1 cellular context compared by ENCODE assay signal in genomic region chr20:23624307-23624706, GRCh38.
TF ChIP-seq lines count a peak whose summit lies in the region.

No MANE protein-coding gene starts in this region.

TF ChIP-seq in HepG2, 621 proteins besides CTCF, POLR2A, EP300 and RAD21:
- TF ChIP-seq ZNF30 (CRISPR knock-in tag; IDR thresholded peaks at IDR 0.05) (no peak), SMYD3 (CRISPR knock-in tag; IDR thresholded peaks at IDR 0.05) (no peak), NR2F1 (CRISPR knock-in tag; IDR thresholded peaks at IDR 0.05) (no peak), CHD2 (IDR thresholded peaks at IDR 0.05; ENCODE audit: low read depth, low read length) (no peak)
- TF ChIP-seq, protein P1, sequence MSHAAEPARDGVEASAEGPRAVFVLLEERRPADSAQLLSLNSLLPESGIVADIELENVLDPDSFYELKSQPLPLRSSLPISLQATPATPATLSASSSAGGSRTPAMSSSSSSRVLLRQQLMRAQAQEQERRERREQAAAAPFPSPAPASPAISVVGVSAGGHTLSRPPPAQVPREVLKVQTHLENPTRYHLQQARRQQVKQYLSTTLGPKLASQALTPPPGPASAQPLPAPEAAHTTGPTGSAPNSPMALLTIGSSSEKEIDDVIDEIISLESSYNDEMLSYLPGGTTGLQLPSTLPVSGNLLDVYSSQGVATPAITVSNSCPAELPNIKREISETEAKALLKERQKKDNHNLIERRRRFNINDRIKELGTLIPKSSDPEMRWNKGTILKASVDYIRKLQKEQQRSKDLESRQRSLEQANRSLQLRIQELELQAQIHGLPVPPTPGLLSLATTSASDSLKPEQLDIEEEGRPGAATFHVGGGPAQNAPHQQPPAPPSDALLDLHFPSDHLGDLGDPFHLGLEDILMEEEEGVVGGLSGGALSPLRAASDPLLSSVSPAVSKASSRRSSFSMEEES (CRISPR knock-in tag; IDR thresholded peaks at IDR 0.05), result peak; percentile 3; the same call in 1 of the 2 replicates
